16 cellular contexts compared by ENCODE assay signal in genomic region chr7:11082121-11082520, GRCh38.
"Had no signal": no experiment of that assay in that cellular context is flagged by ENCODE, and none has a peak within 500 bp of the region (broad histone marks: within the 10 kb centered on the region; RNA-seq: fewer than 3 reads in every experiment).

No MANE protein-coding gene starts in this region.

- DNase-seq: activated CD4-positive, alpha-beta T cell treated with anti-CD3 and anti-CD28 coated beads for 36 hours; activated CD8-positive, alpha-beta T cell treated with anti-CD3 and anti-CD28 coated beads, Interleukin-2, amount 10 ng/mL, durations not matched to agents 7 days and 5 days; activated naive CD4-positive, alpha-beta T cell treated with anti-CD3 and anti-CD28 coated beads, Interleukin-2, amount 50 U/mL, for 16 hours; dorsolateral prefrontal cortex; esophagus squamous epithelium; foreskin melanocyte; head of caudate nucleus; pancreas; stimulated activated CD4-positive, alpha-beta T cell treated with anti-CD3 and anti-CD28 coated beads, Interleukin-15, amount 100 ng/mL, for 24 hours; stimulated activated CD4-positive, alpha-beta T cell treated with anti-CD3 and anti-CD28 coated beads, Interleukin-4, amount 100 ng/mL, for 24 hours; stimulated activated naive CD8-positive, alpha-beta T cell treated with anti-CD3 and anti-CD28 coated beads, Interleukin-15, amount 100 ng/mL, for 72 hours; SW 1271; testis had no signal

- H3K27me3 ChIP-seq: dorsolateral prefrontal cortex, esophagus squamous epithelium, pancreas, testis had no signal

- H3K4me3 ChIP-seq: dorsolateral prefrontal cortex, esophagus squamous epithelium, pancreas, testis had no signal

- H3K27ac ChIP-seq: dorsolateral prefrontal cortex, esophagus squamous epithelium, pancreas had no signal

- H3K4me3 Mint-ChIP-seq: activated CD4-positive, alpha-beta T cell treated with anti-CD3 and anti-CD28 coated beads for 36 hours; activated CD8-positive, alpha-beta T cell treated with anti-CD3 and anti-CD28 coated beads, Interleukin-2, amount 10 ng/mL, durations not matched to agents 7 days and 5 days; stimulated activated naive CD8-positive, alpha-beta T cell treated with anti-CD3 and anti-CD28 coated beads, Interleukin-15, amount 100 ng/mL, for 72 hours; T-helper 2 cell treated with Interferon-gamma antibody and Interleukin-4, amounts not matched to agents 5 μg/mL and 100 μg/mL, for 36 hours had no signal

- H3K36me3 ChIP-seq: pancreas had no signal

- H3K27ac Mint-ChIP-seq: activated CD4-positive, alpha-beta T cell treated with anti-CD3 and anti-CD28 coated beads for 36 hours had no signal

- H3K27me3 Mint-ChIP-seq: activated CD4-positive, alpha-beta T cell treated with anti-CD3 and anti-CD28 coated beads for 36 hours; stimulated activated naive CD8-positive, alpha-beta T cell treated with anti-CD3 and anti-CD28 coated beads, Interleukin-15, amount 100 ng/mL, for 72 hours had no signal

- H3K4me1 ChIP-seq: esophagus squamous epithelium, pancreas, testis had no signal

- ATAC-seq: activated CD4-positive, alpha-beta T cell treated with anti-CD3 and anti-CD28 coated beads for 36 hours; activated CD8-positive, alpha-beta T cell treated with anti-CD3 and anti-CD28 coated beads, Interleukin-2, amount 10 ng/mL, durations not matched to agents 7 days and 5 days; left lobe of liver; pancreas; stimulated activated naive CD8-positive, alpha-beta T cell treated with anti-CD3 and anti-CD28 coated beads, Interleukin-15, amount 100 ng/mL, for 72 hours had no signal

- H3K4me1 Mint-ChIP-seq: activated CD4-positive, alpha-beta T cell treated with anti-CD3 and anti-CD28 coated beads for 36 hours had no signal

- H3K9me3 Mint-ChIP-seq: activated T-helper 2 cell treated with anti-CD3 and anti-CD28 coated beads, Interferon-gamma antibody, Interleukin-2, Interleukin-4, amounts not matched to agents 10 μg/mL and 5 μg/mL and 100 μg/mL, durations not matched to agents 14 hours and 24 hours and 36 hours had no signal

- H3K9me3 ChIP-seq: pancreas, testis had no signal
